8 cellular contexts compared by ENCODE assay signal in the genomic region with DNA sequence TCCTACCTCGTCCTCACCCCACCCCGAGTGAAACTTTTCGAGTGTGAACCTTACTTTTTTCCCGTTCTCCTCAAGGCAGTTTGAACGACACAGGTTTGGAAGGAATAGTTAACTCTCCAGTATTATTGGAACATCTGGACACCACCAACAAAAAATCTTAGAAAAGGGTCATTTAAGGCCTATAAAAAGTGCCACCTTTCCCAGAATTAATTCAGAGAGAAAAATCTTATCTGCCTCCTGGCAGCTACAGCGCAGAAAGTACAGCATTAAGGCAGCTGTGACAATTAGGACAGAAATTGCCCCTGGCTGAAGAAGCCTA. TPM values are rescaled to one million over a fixed set of nuclear protein-coding genes. Genes with fewer than 3 reads are reported as not detected.
DNase-seq lines count a peak whose midpoint lies in the region; ATAC-seq, FAIRE-seq and TF ChIP-seq lines count a peak whose summit lies in the region.

No MANE protein-coding gene starts in this region.

- RAD21 ChIA-PET in GM12878 (lab: Charles Lee; ENCODE audit: unreplicated experiment), result interaction anchor here (0.9 to 6.3 kb wide), 6 partner anchors 12 to 79 kb away, joined by 3 to 89 read pairs (median 4); no protein-coding TSS in a partner anchor

- in situ Hi-C loops in GM12878 (cut with MboI), result no loop called here

- SMC1A ChIA-PET in GM12878 (lab: Charles Lee; ENCODE audit: uncharacterized antibody, unreplicated experiment), result interaction anchor here (1.0 to 8.5 kb wide), 7 partner anchors 10 to 79 kb away, joined by 3 to 122 read pairs (median 5); no protein-coding TSS in a partner anchor

- peak overlapping the region; percentile 90 for H3K4me3 Mint-ChIP-seq in memory B cell

- POLR2A ChIA-PET in GM12878 (lab: Charles Lee), result interaction anchor here (0.7 to 6.1 kb wide), 10 partner anchors 12 to 418 kb away, joined by 3 to 52 read pairs (median 4); no protein-coding TSS in a partner anchor

- TF ChIP-seq EP300 in GM12878 (IDR thresholded peaks at IDR 0.05; ENCODE audit: borderline replicate concordance in 1 of 2, control insufficient read depth in 1 of 2, low read depth in 2 of 2, low read length in 2 of 2), result no peak

- peak overlapping the region; percentile 90 for H3K4me2 ChIP-seq in GM12878 (ENCODE audit: control insufficient read depth, insufficient read depth)

- CTCF ChIA-PET in GM12878 (lab: Yijun Ruan, JAX), result interaction anchor here (1.2 to 2.4 kb wide), 4 partner anchors 62 to 80 kb away, joined by 3 to 20 read pairs (median 6); no protein-coding TSS in a partner anchor

- peak overlapping the region; percentile 97 for H3K9ac ChIP-seq in GM12878 (ENCODE audit: control insufficient read depth, insufficient read depth, low read length)

- TF ChIP-seq RAD21 in GM12878 (IDR thresholded peaks at IDR 0.05; ENCODE audit: insufficient read depth, low read depth, low read length), result no peak

- H3K79me2 ChIP-seq in GM12878 (ENCODE audit: control insufficient read depth, insufficient read depth, low read length), result peaks cover 66% of the 10 kb centered on the region

- peaks cover 16% of the 10 kb centered on the region for H3K4me1 Mint-ChIP-seq in memory B cell

- H3K9me3 ChIP-seq in left ventricle myocardium inferior (replicated peaks) (no peaks in the 10 kb centered on the region), GM12878 (replicated peaks; ENCODE audit: control insufficient read depth, insufficient read depth, low read length) (no peaks in the 10 kb centered on the region), vagina (no peaks in the 10 kb centered on the region)

- H3K36me3 ChIP-seq in left ventricle myocardium inferior (no peaks in the 10 kb centered on the region), GM12878 (ENCODE audit: control insufficient read depth in 2 of 2, insufficient read depth in 2 of 2, low read length in 1 of 2) (peaks cover 0 to 2% of the 10 kb centered on the region in 2 experiments; a peak in 1 of 4 replicates), vagina (no peaks in the 10 kb centered on the region)

- WGBS in GM12878 (ENCODE audit: insufficient coverage, insufficient replicate concordance, low lambda C conversion rate, missing lambda C conversion rate), result 2% methylated on average over 6 of the region's 6 CpGs

- no peaks in the 10 kb centered on the region for H3K27me3 Mint-ChIP-seq in memory B cell

- no peak for FAIRE-seq in GM12878 (lab: Jason Lieb, UNC)

- DNase-seq in left ventricle myocardium inferior, result no peak
- DNase-seq in left ventricle myocardium superior, result no peak
- DNase-seq in GM12878 (ENCODE audit: low read depth, low spot score), result no peak
- no peak for DNase-seq in memory B cell (ENCODE audit: low spot score in 2 of 2)
- DNase-seq in vagina (ENCODE audit: extremely low spot score in 2 of 2), result no peak

- H3K4me3 ChIP-seq in left ventricle myocardium inferior (peak overlapping the region; percentile 93), GM12878 (peak overlapping the region; percentile 90), vagina (peak overlapping the region; percentile 85 to 92)

- H3K4me1 ChIP-seq in left ventricle myocardium inferior (peaks cover 59% of the 10 kb centered on the region), GM12878 (ENCODE audit: control insufficient read depth, insufficient read depth, low read length) (peaks cover 5% of the 10 kb centered on the region), vagina (peaks cover 38% of the 10 kb centered on the region)

- no peaks in the 10 kb centered on the region for H3K27me3 ChIP-seq in left ventricle myocardium inferior (ENCODE audit: low read depth)
- no peaks in the 10 kb centered on the region for H3K27me3 ChIP-seq in GM12878 (replicated peaks in 1 of 2; ENCODE audit: control insufficient read depth in 2 of 2, insufficient read depth in 2 of 2, low read length in 1 of 2)
- no peaks in the 10 kb centered on the region for H3K27me3 ChIP-seq in vagina

- TF ChIP-seq POLR2A in GM12878 (IDR thresholded peaks at IDR 0.05; ENCODE audit: low read depth, low read length) (no peak), vagina (IDR thresholded peaks at IDR 0.05) (no peak)

- no peaks in the 10 kb centered on the region for H3K9me3 Mint-ChIP-seq in memory B cell

- TF ChIP-seq CTCF in left ventricle myocardium inferior (IDR thresholded peaks at IDR 0.05; ENCODE audit: borderline replicate concordance) (no peak), GM12878 (IDR thresholded peaks at IDR 0.05 in 2 of 3, conservative IDR thresholded peaks at IDR 0.05 in 1 of 3; ENCODE audit: control insufficient read depth in 2 of 3, extremely low read depth in 1 of 3, insufficient read depth in 1 of 3, low read depth in 3 of 3, low read length in 3 of 3) (no peak), vagina (IDR thresholded peaks at IDR 0.05) (no peak)

- peak overlapping the region; percentile 97 for H3K27ac ChIP-seq in left ventricle myocardium inferior (replicated peaks)
- H3K27ac ChIP-seq in GM12878 (ENCODE audit: control insufficient read depth, insufficient read depth), result peak overlapping the region; percentile 96
- peak overlapping the region; percentile 95 for H3K27ac ChIP-seq in vagina

- H2AFZ ChIP-seq in GM12878 (ENCODE audit: control insufficient read depth, low read depth, low read length), result peak overlapping the region; percentile 83

- peak overlapping the region; percentile 92 for H3K27ac Mint-ChIP-seq in memory B cell

- intact Hi-C loops in left ventricle myocardium inferior (cut with micrococcal nuclease) (no loop called here), left ventricle myocardium superior (cut with micrococcal nuclease) (no loop called here), GM12878 (cut with micrococcal nuclease; ENCODE audit: unreplicated experiment) (loop anchor here (2.0 kb wide), 1 partner anchor 64 kb away; no protein-coding TSS in a partner anchor), vagina (cut with DNase I) (no loop called here)

- BruUV-seq in GM12878 (replicated peaks; lab: Mats Ljungman, UMichigan), result no TSS peak

- no peaks in the 10 kb centered on the region for H4K20me1 ChIP-seq in GM12878 (ENCODE audit: control insufficient read depth, insufficient read depth)

- H3K36me3 Mint-ChIP-seq in memory B cell, result no peaks in the 10 kb centered on the region

- no peak for ATAC-seq in left ventricle myocardium superior
- ATAC-seq in GM12878, result no peak
- no peak for ATAC-seq in memory B cell (ENCODE audit: low read depth)
- ATAC-seq in GM19351 (IDR thresholded peaks at IDR 0.05; ENCODE audit: unreplicated experiment), result no peak
- no peak for ATAC-seq in GM21526 (IDR thresholded peaks at IDR 0.05; ENCODE audit: low FRiP score, unreplicated experiment)
- ATAC-seq in GM19397 (IDR thresholded peaks at IDR 0.05; ENCODE audit: unreplicated experiment), result no peak

TF ChIP-seq in GM12878, 131 proteins besides CTCF, POLR2A, EP300 and RAD21 (continues in another document):
- TF ChIP-seq SIX5 (IDR thresholded peaks at IDR 0.05; ENCODE audit: low read depth, low read length, severe bottlenecking), result no peak
- no peak for TF ChIP-seq KLF5 (IDR thresholded peaks at IDR 0.05; ENCODE audit: partially characterized antibody)
- TF ChIP-seq, protein P1, sequence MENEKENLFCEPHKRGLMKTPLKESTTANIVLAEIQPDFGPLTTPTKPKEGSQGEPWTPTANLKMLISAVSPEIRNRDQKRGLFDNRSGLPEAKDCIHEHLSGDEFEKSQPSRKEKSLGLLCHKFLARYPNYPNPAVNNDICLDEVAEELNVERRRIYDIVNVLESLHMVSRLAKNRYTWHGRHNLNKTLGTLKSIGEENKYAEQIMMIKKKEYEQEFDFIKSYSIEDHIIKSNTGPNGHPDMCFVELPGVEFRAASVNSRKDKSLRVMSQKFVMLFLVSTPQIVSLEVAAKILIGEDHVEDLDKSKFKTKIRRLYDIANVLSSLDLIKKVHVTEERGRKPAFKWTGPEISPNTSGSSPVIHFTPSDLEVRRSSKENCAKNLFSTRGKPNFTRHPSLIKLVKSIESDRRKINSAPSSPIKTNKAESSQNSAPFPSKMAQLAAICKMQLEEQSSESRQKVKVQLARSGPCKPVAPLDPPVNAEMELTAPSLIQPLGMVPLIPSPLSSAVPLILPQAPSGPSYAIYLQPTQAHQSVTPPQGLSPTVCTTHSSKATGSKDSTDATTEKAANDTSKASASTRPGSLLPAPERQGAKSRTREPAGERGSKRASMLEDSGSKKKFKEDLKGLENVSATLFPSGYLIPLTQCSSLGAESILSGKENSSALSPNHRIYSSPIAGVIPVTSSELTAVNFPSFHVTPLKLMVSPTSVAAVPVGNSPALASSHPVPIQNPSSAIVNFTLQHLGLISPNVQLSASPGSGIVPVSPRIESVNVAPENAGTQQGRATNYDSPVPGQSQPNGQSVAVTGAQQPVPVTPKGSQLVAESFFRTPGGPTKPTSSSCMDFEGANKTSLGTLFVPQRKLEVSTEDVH (IDR thresholded peaks at IDR 0.05; ENCODE audit: low read depth, partially characterized antibody), result no peak
- TF ChIP-seq, protein P2, sequence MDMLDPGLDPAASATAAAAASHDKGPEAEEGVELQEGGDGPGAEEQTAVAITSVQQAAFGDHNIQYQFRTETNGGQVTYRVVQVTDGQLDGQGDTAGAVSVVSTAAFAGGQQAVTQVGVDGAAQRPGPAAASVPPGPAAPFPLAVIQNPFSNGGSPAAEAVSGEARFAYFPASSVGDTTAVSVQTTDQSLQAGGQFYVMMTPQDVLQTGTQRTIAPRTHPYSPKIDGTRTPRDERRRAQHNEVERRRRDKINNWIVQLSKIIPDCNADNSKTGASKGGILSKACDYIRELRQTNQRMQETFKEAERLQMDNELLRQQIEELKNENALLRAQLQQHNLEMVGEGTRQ (IDR thresholded peaks at IDR 0.05; ENCODE audit: borderline replicate concordance, low read depth, low read length), result no peak
- no peak for TF ChIP-seq PAX5 (IDR thresholded peaks at IDR 0.05; ENCODE audit: borderline replicate concordance, low read depth, low read length)

RNA-seq across cellular contexts. Expression of a gene that starts 1.1 kb away (rescaled TPM):
- total RNA-seq in left ventricle myocardium inferior (32.4 TPM), left ventricle myocardium superior (32.3 TPM), GM12878 (2014; rRNA removed) (52.9 and 64.5 TPM in 2 replicates), GM12878 (2014; rRNA removed; fragmentation: Illumina TruSeq; extraction: Trizol) (62.0 and 62.6 TPM in 2 replicates), GM12878 (2021) (66.9 and 67.3 TPM in 2 replicates), vagina (100 TPM)
- total RNA-seq in GM12878 (2013; cell fraction: nucleolus; rRNA removed), result 180 and 186 TPM in 2 replicates
- polyA plus RNA-seq in GM12878 (2011; ENCODE audit: low read depth), result 14.5 TPM
- polyA plus RNA-seq in GM12878 (2011; rRNA removed) (48.3 and 74.3 TPM in 2 replicates), GM12878 (2014; fragmentation: Illumina TruSeq; extraction: Trizol) (40.1 and 57.8 TPM in 2 replicates), GM12878 (2014; fragmentation: Nextera tagmentation; extraction: Ambion mirVana) (10 to 100 TPM; 10.3 to 11.3 TPM), GM12878 (2014; rRNA removed) (22.5 and 28.3 TPM in 2 replicates), GM12878 (2016; fragmentation: Nextera tagmentation; extraction: Ambion mirVana) (10 to 100 TPM; 32.1 to 33.3 TPM)
- polyA plus RNA-seq in GM12878 (2011; cell fraction: cytosol; rRNA removed), result 16.3 and 22.7 TPM in 2 replicates
- polyA plus RNA-seq in GM12878 (2011; cell fraction: nucleus; rRNA removed), result 40.9 and 42.4 TPM in 2 replicates
- 20.9 and 24.9 TPM in 2 replicates for polyA plus RNA-seq in GM12878 (2012)
- 59.8 and 70.8 TPM in 2 replicates for polyA minus RNA-seq in GM12878 (2011; rRNA and poly(A)+ RNA removed)
- 37.1 and 41.0 TPM in 2 replicates for polyA minus RNA-seq in GM12878 (2011; cell fraction: cytosol; rRNA and poly(A)+ RNA removed)
- polyA minus RNA-seq in GM12878 (2011; cell fraction: nucleus; rRNA and poly(A)+ RNA removed), result 44.2 and 67.9 TPM in 2 replicates
